In genomic region chr10:133113146-133113830, GRCh38 we compare ENCODE assay signal across 36 cellular contexts. TPM values are rescaled to one million over a fixed set of nuclear protein-coding genes. Genes with fewer than 3 reads are reported as not detected.
"Had no signal": no experiment of that assay in that cellular context is flagged by ENCODE, and none has a peak within 500 bp of the region (broad histone marks: within the 10 kb centered on the region; RNA-seq: fewer than 3 reads in every experiment).

No MANE protein-coding gene starts in this region.

- H3K36me3 Mint-ChIP-seq: T-cell had no signal

- H3K36me3 ChIP-seq: SJCRH30 had no signal

- DNase-seq: Karpas-422, MM.1S, MV-4-11, NCI-H1092, NCI-H1105, NCI-H1417 treated with DMSO at 0.1 percent for 48 hours, NCI-H1436 treated with DMSO at 0.1 percent for 48 hours, NCI-H1694 treated with DMSO at 0.1 percent for 48 hours, NCI-H187 treated with DMSO at 0.1 percent for 48 hours, NCI-H2029, NCI-H2081, NCI-H2171 treated with DMSO at 0.1 percent for 48 hours, NCI-H2227 treated with DMSO at 0.1 percent for 48 hours, NCI-H345, NCI-H446, NCI-H510A, NCI-H524, NCI-H526, NCI-H69, NCI-H748 treated with DMSO at 0.1 percent for 48 hours, NCI-H82, OCI-M1, PC-3, SHP77, SIG-M5, SJCRH30, T-cell had no signal

- H3K4me3 ChIP-seq: SJCRH30, SK-N-MC had no signal

- H3K9me3 ChIP-seq: SJCRH30 had no signal

- H3K27ac ChIP-seq: KMS-11, RWPE1, SJCRH30, SK-N-MC had no signal

- H3K4me1 Mint-ChIP-seq: T-cell had no signal

- H3K27me3 ChIP-seq: SJCRH30 had no signal

- H3K4me3 Mint-ChIP-seq: T-cell had no signal

- H3K4me2 ChIP-seq: KMS-11 had no signal

- ATAC-seq: PC-3, Right ventricle myocardium inferior, SK-N-SH treated with all-trans-retinoic acid at 6 μM for 48 hours, T-cell had no signal

- H3K27ac Mint-ChIP-seq: T-cell had no signal

- H3K9ac ChIP-seq: KMS-11 had no signal

RNA-seq across cellular contexts. Expression of gene ADGRA1, which starts 25.6 kb away (rescaled TPM):
- total RNA-seq: LHCN-M2, MCF 10A, PC-3, Right ventricle myocardium inferior, RPMI7951, SK-MEL-5, T-cell had no signal

RNA-seq across cellular contexts. Expression of gene KNDC1, which starts 46.7 kb away (rescaled TPM):
- total RNA-seq: PC-3, Right ventricle myocardium inferior, RPMI7951 had no signal
